15 cellular contexts compared by ENCODE assay signal in genomic region chr11:93515438-93515837, GRCh38.
"Had no signal": no experiment of that assay in that cellular context is flagged by ENCODE, and none has a peak within 500 bp of the region (broad histone marks: within the 10 kb centered on the region; RNA-seq: fewer than 3 reads in every experiment).

No MANE protein-coding gene starts in this region.

- H3K4me3 Mint-ChIP-seq: central memory CD8-positive, alpha-beta T cell; naive thymus-derived CD8-positive, alpha-beta T cell; T-cell had no signal

- H3K4me1 ChIP-seq: sigmoid colon had no signal

- H3K36me3 ChIP-seq: sigmoid colon had no signal

- H3K27ac Mint-ChIP-seq: naive thymus-derived CD8-positive, alpha-beta T cell; T-cell had no signal

- DNase-seq: activated CD4-positive, alpha-beta T cell treated with anti-CD3 and anti-CD28 coated beads, Interleukin-2, amount 50 U/mL, for 1 hour; activated naive CD4-positive, alpha-beta T cell treated with anti-CD3 and anti-CD28 coated beads, Interleukin-2, amount 50 U/mL, for 16 hours; activated T-cell treated with anti-CD3 and anti-CD28 coated beads for 4 hours; erythroblast; hippocampal formation; kidney glomerular epithelial cell; mucosa of descending colon; naive thymus-derived CD8-positive, alpha-beta T cell; nucleus accumbens; sigmoid colon; stimulated activated CD4-positive, alpha-beta T cell treated with anti-CD3 and anti-CD28 coated beads, Interleukin-12 subunit alpha, Interleukin-12 subunit beta, amount 100 ng/mL, for 4 hours; stimulated activated naive CD4-positive, alpha-beta T cell treated with Interleukin-2 at 50 U/mL for 16 hours; T-cell; trophoblast cell had no signal

- H3K27me3 Mint-ChIP-seq: central memory CD8-positive, alpha-beta T cell; T-cell had no signal

- H3K36me3 Mint-ChIP-seq: naive thymus-derived CD8-positive, alpha-beta T cell; T-cell had no signal

- H3K9me3 Mint-ChIP-seq: central memory CD8-positive, alpha-beta T cell; naive thymus-derived CD8-positive, alpha-beta T cell; T-cell had no signal

- H3K4me1 Mint-ChIP-seq: central memory CD8-positive, alpha-beta T cell had no signal

- H3K9me3 ChIP-seq: mucosa of descending colon, sigmoid colon had no signal

- ATAC-seq: mucosa of descending colon; naive thymus-derived CD8-positive, alpha-beta T cell; T-cell had no signal

- H3K27me3 ChIP-seq: sigmoid colon had no signal

- H3K4me3 ChIP-seq: mucosa of descending colon, sigmoid colon had no signal

- H3K27ac ChIP-seq: sigmoid colon had no signal
